Comparison of ENCODE assay signal across 1 cellular context in genomic region chr2:210478661-210479060, GRCh38.
TF ChIP-seq lines count a peak whose summit lies in the region.

No MANE protein-coding gene starts in this region.

TF ChIP-seq in A549, 52 proteins besides CTCF, POLR2A, EP300 and RAD21:
- TF ChIP-seq CHD4 (IDR thresholded peaks at IDR 0.05; ENCODE audit: borderline replicate concordance): no peak
- TF ChIP-seq TFCP2L1 (CRISPR knock-in tag; IDR thresholded peaks at IDR 0.05): no peak
- TF ChIP-seq MYC (IDR thresholded peaks at IDR 0.05; ENCODE audit: borderline replicate concordance, low read length): no peak
- TF ChIP-seq, protein P1, sequence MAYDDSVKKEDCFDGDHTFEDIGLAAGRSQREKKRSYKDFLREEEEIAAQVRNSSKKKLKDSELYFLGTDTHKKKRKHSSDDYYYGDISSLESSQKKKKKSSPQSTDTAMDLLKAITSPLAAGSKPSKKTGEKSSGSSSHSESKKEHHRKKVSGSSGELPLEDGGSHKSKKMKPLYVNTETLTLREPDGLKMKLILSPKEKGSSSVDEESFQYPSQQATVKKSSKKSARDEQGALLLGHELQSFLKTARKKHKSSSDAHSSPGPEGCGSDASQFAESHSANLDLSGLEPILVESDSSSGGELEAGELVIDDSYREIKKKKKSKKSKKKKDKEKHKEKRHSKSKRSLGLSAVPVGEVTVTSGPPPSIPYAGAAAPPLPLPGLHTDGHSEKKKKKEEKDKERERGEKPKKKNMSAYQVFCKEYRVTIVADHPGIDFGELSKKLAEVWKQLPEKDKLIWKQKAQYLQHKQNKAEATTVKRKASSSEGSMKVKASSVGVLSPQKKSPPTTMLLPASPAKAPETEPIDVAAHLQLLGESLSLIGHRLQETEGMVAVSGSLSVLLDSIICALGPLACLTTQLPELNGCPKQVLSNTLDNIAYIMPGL (CRISPR knock-in tag; IDR thresholded peaks at IDR 0.05; ENCODE audit: borderline replicate concordance): no peak
- no peak for TF ChIP-seq FOSL2 (IDR thresholded peaks at IDR 0.05)
- TF ChIP-seq FOSL2 (CRISPR knock-in tag; IDR thresholded peaks at IDR 0.05): no peak
- no peak for TF ChIP-seq GATA3 (IDR thresholded peaks at IDR 0.05; ENCODE audit: borderline replicate concordance)
- TF ChIP-seq ZNF302 (CRISPR knock-in tag; IDR thresholded peaks at IDR 0.05): no peak
- no peak for TF ChIP-seq EHMT2 (IDR thresholded peaks at IDR 0.05; ENCODE audit: low read depth)
- no peak for TF ChIP-seq KDM1A (IDR thresholded peaks at IDR 0.05; ENCODE audit: low read depth)
